Comparison of ENCODE assay signal across 31 cellular contexts in genomic region chr16:17705847-17706246, GRCh38.
"Had no signal": no experiment of that assay in that cellular context is flagged by ENCODE, and none has a peak within 500 bp of the region (broad histone marks: within the 10 kb centered on the region; RNA-seq: fewer than 3 reads in every experiment).

No MANE protein-coding gene starts in this region.

- DNase-seq: activated effector memory CD4-positive, alpha-beta T cell treated with anti-CD3 and anti-CD28 coated beads, Interleukin-2, amount 50 U/mL, for 16 hours; activated effector memory CD4-positive, alpha-beta T cell treated with Interleukin-2 at 50 U/mL for 16 hours; activated gamma-delta T cell; activated gamma-delta T cell treated with Interleukin-2 at 50 U/mL for 16 hours; activated naive CD4-positive, alpha-beta T cell; activated naive CD4-positive, alpha-beta T cell treated with anti-CD3 and anti-CD28 coated beads for 36 hours; activated naive CD4-positive, alpha-beta T cell treated with anti-CD3 and anti-CD28 coated beads, Interleukin-2, amount 10 ng/mL, durations not matched to agents 7 days and 5 days; activated naive CD4-positive, alpha-beta T cell treated with anti-CD3 and anti-CD28 coated beads, Interleukin-2, amount 50 U/mL, for 16 hours; activated naive CD4-positive, alpha-beta T cell treated with Interleukin-2 at 50 U/mL for 16 hours; activated naive CD8-positive, alpha-beta T cell treated with anti-CD3 and anti-CD28 coated beads for 36 hours; activated naive CD8-positive, alpha-beta T cell treated with anti-CD3 and anti-CD28 coated beads, Interleukin-2, amount 10 ng/mL, durations not matched to agents 7 days and 5 days; activated naive CD8-positive, alpha-beta T cell treated with anti-CD3 and anti-CD28 coated beads, Interleukin-2, amount 50 U/mL, for 24 hours; activated T-cell treated with anti-CD3 and anti-CD28 coated beads, Interleukin-2, amount 50 U/mL, for 24 hours; activated T-cell treated with anti-CD3 and anti-CD28 coated beads, Interleukin-2, amount 50 U/mL, for 4 hours; activated T-cell treated with anti-CD3 and anti-CD28 coated beads, Interleukin-2, amount 50 U/mL, for 48 hours; activated T-cell treated with anti-CD3 and anti-CD28 coated beads, Interleukin-2, amount 50 U/mL, for 72 hours; adrenal gland; amniotic stem cell; amygdala; anterior cingulate cortex; aorta; body of pancreas; brain microvascular endothelial cell; caudate nucleus; central memory CD4-positive, alpha-beta T cell; cerebellar nuclear complex had no signal

- H3K4me1 ChIP-seq: adrenal gland, ascending aorta, body of pancreas, breast epithelium had no signal

- H3K27ac ChIP-seq: adrenal gland, ascending aorta, body of pancreas, brain microvascular endothelial cell, breast epithelium, cardiac muscle cell had no signal

- H3K27me3 ChIP-seq: adrenal gland, ascending aorta, body of pancreas, brain microvascular endothelial cell, breast epithelium, cardiac muscle cell had no signal

- ATAC-seq: activated naive CD4-positive, alpha-beta T cell treated with anti-CD3 and anti-CD28 coated beads, Interleukin-2, amount 50 U/mL, for 72 hours; activated naive CD8-positive, alpha-beta T cell treated with anti-CD3 and anti-CD28 coated beads, Interleukin-2, amount 50 U/mL, for 24 hours; activated T-cell treated with anti-CD3 and anti-CD28 coated beads, Interleukin-2, amount 50 U/mL, for 4 hours; activated T-cell treated with anti-CD3 and anti-CD28 coated beads, Interleukin-2, amount 50 U/mL, for 72 hours; activated T-helper 17 cell treated with anti-CD3 and anti-CD28 coated beads, Interleukin-2, amount 50 U/mL, for 72 hours; body of pancreas had no signal

- H3K36me3 ChIP-seq: adrenal gland, ascending aorta, brain microvascular endothelial cell, breast epithelium, cardiac muscle cell had no signal

- H3K9me3 ChIP-seq: adrenal gland, ascending aorta, body of pancreas, breast epithelium had no signal

- H3K4me3 ChIP-seq: adrenal gland, ascending aorta, body of pancreas, breast epithelium, cardiac muscle cell had no signal
